In genomic region chr7:40519009-40519408, GRCh38 we compare ENCODE assay signal across 7 cellular contexts.
"Had no signal": no experiment of that assay in that cellular context is flagged by ENCODE, and none has a peak within 500 bp of the region (broad histone marks: within the 10 kb centered on the region; RNA-seq: fewer than 3 reads in every experiment).

No MANE protein-coding gene starts in this region.

- ATAC-seq: K562 had no signal

- DNase-seq: GM23248, GOT3, H9, HCEC 1CT, IMR-90, KG1 had no signal

- H3K9ac ChIP-seq: GM23248 had no signal

- H3K4me3 ChIP-seq: GM23248, K562 had no signal

- H2AFZ ChIP-seq: GM23248 had no signal

- H3K27ac ChIP-seq: GM23248 had no signal
